Comparison of ENCODE assay signal across 1 cellular context in genomic region chr6:76441850-76442249, GRCh38.
TF ChIP-seq lines count a peak whose summit lies in the region.

No MANE protein-coding gene starts in this region.

TF ChIP-seq in HEK293, 187 proteins besides CTCF, POLR2A, EP300 and RAD21 (continued from another document):
- TF ChIP-seq ZNF488 (tag by site-specific recombination; IDR thresholded peaks at IDR 0.05) (no peak), ZNF629 (tag by site-specific recombination; IDR thresholded peaks at IDR 0.05) (no peak), ZNF433 (tag by site-specific recombination; IDR thresholded peaks at IDR 0.05; ENCODE audit: low read depth) (no peak), ZNF423 (tag by site-specific recombination; IDR thresholded peaks at IDR 0.05) (no peak), ZNF777 (tag by site-specific recombination; IDR thresholded peaks at IDR 0.05; ENCODE audit: borderline replicate concordance) (no peak), ZNF837 (tag by site-specific recombination; IDR thresholded peaks at IDR 0.05) (no peak), KLF7 (tag by site-specific recombination; IDR thresholded peaks at IDR 0.05; ENCODE audit: borderline replicate concordance) (no peak), BCL11A (tag by site-specific recombination; IDR thresholded peaks at IDR 0.05; ENCODE audit: low read depth) (no peak), SETDB1 (IDR thresholded peaks at IDR 0.05; ENCODE audit: insufficient read length, low read length) (peak; percentile 60), IKZF3 (tag by site-specific recombination; IDR thresholded peaks at IDR 0.05) (no peak), ZNF274 (IDR thresholded peaks at IDR 0.05; ENCODE audit: low read length) (no peak), ZNF274 (tag by site-specific recombination; IDR thresholded peaks at IDR 0.05; ENCODE audit: borderline replicate concordance) (no peak), ZNF221 (tag by site-specific recombination; IDR thresholded peaks at IDR 0.05; ENCODE audit: borderline replicate concordance) (no peak), ZNF776 (tag by site-specific recombination; IDR thresholded peaks at IDR 0.05; ENCODE audit: borderline replicate concordance) (no peak), ZBTB48 (tag by site-specific recombination; IDR thresholded peaks at IDR 0.05) (peak; percentile 63; the same call in 1 of the 2 replicates), KLF8 (tag by site-specific recombination; IDR thresholded peaks at IDR 0.05) (no peak)
- TF ChIP-seq, protein P1, sequence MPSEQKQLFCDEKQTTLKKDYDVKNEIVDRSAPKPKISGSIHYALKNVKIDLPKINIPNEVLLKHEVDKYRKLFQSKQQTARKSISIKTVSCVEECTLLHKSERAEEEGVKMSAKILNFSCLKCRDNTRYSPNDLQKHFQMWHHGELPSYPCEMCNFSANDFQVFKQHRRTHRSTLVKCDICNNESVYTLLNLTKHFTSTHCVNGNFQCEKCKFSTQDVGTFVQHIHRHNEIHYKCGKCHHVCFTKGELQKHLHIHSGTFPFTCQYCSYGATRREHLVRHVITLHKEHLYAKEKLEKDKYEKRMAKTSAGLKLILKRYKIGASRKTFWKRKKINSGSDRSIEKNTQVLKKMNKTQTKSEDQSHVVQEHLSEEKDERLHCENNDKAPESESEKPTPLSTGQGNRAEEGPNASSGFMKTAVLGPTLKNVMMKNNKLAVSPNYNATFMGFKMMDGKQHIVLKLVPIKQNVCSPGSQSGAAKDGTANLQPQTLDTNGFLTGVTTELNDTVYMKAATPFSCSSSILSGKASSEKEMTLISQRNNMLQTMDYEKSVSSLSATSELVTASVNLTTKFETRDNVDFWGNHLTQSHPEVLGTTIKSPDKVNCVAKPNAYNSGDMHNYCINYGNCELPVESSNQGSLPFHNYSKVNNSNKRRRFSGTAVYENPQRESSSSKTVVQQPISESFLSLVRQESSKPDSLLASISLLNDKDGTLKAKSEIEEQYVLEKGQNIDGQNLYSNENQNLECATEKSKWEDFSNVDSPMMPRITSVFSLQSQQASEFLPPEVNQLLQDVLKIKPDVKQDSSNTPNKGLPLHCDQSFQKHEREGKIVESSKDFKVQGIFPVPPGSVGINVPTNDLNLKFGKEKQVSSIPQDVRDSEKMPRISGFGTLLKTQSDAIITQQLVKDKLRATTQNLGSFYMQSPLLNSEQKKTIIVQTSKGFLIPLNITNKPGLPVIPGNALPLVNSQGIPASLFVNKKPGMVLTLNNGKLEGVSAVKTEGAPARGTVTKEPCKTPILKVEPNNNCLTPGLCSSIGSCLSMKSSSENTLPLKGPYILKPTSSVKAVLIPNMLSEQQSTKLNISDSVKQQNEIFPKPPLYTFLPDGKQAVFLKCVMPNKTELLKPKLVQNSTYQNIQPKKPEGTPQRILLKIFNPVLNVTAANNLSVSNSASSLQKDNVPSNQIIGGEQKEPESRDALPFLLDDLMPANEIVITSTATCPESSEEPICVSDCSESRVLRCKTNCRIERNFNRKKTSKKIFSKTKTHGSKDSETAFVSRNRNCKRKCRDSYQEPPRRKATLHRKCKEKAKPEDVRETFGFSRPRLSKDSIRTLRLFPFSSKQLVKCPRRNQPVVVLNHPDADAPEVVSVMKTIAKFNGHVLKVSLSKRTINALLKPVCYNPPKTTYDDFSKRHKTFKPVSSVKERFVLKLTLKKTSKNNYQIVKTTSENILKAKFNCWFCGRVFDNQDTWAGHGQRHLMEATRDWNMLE (tag by site-specific recombination; conservative IDR thresholded peaks at IDR 0.05; ENCODE audit: low read depth) = no peak
